In the genomic region with DNA sequence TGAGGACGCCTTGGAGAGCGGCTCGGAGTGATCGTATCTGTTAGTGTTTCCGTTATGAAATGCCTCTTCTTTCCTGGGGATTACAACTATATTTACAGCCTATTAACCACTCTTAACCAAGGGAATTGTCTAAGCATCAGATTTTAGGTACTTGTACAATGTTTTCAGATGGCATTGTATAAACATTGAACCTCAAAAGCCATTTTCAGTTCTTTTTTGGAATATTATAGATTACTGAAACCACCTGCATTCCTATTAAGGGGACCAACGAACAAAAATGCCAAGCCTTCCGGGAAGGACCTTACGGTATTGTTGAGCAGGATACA, we compare ENCODE assay signal across 8 cellular contexts. TPM values are rescaled to one million over a fixed set of nuclear protein-coding genes. Genes with fewer than 3 reads are reported as not detected.
DNase-seq lines count a peak whose midpoint lies in the region; ATAC-seq and TF ChIP-seq lines count a peak whose summit lies in the region.

No MANE protein-coding gene starts in this region.

- H3K36me3 ChIP-seq in mesendoderm (ENCODE audit: control insufficient read depth, insufficient read depth, low read length), result no peaks in the 10 kb centered on the region
- H3K36me3 ChIP-seq in upper lobe of right lung, result no peaks in the 10 kb centered on the region

- H3K9ac ChIP-seq in mesendoderm (ENCODE audit: low read length), result peak overlapping the region; percentile 80

- peaks cover 3% of the 10 kb centered on the region for H3K79me2 ChIP-seq in mesendoderm (ENCODE audit: control insufficient read depth, insufficient read depth, low read length)

- peaks cover 37% of the 10 kb centered on the region for H3K27me3 Mint-ChIP-seq in activated naive CD4-positive, alpha-beta T cell treated with anti-CD3 and anti-CD28 coated beads, Interleukin-2, amount 10 ng/mL, durations not matched to agents 7 days and 5 days
- H3K27me3 Mint-ChIP-seq in brain, result peaks cover 5% of the 10 kb centered on the region

- H3K9me3 ChIP-seq in upper lobe of right lung, result no peaks in the 10 kb centered on the region

- no peak overlapping the region for H2BK15ac ChIP-seq in mesendoderm (replicated peaks; ENCODE audit: low read depth)

- CTCF ChIA-PET in activated naive CD4-positive, alpha-beta T cell treated with anti-CD3 and anti-CD28 coated beads, Interleukin-2, amount 10 ng/mL, durations not matched to agents 7 days and 5 days (lab: Charles Lee), result no interaction called here

- intact Hi-C loops in upper lobe of right lung (cut with DNase I), result no loop called here

- no peak overlapping the region for H3K4ac ChIP-seq in mesendoderm (ENCODE audit: low read depth, low read length)

- no peaks in the 10 kb centered on the region for H3K9me3 Mint-ChIP-seq in activated naive CD4-positive, alpha-beta T cell treated with anti-CD3 and anti-CD28 coated beads, Interleukin-2, amount 10 ng/mL, durations not matched to agents 7 days and 5 days
- H3K9me3 Mint-ChIP-seq in brain, result no peaks in the 10 kb centered on the region

- peak overlapping the region; percentile 89 for H3K56ac ChIP-seq in mesendoderm (ENCODE audit: low read length)

- no peak overlapping the region for H2BK120ac ChIP-seq in mesendoderm (ENCODE audit: low read depth, low read length)

- H3K27ac Mint-ChIP-seq in activated naive CD4-positive, alpha-beta T cell treated with anti-CD3 and anti-CD28 coated beads, Interleukin-2, amount 10 ng/mL, durations not matched to agents 7 days and 5 days, result no peak overlapping the region
- H3K27ac Mint-ChIP-seq in brain, result peak overlapping the region; percentile 94 to 98 (median 97)

- H3K27me3 ChIP-seq in mesendoderm (ENCODE audit: insufficient read depth, low read length, poor library complexity), result no peaks in the 10 kb centered on the region
- no peaks in the 10 kb centered on the region for H3K27me3 ChIP-seq in upper lobe of right lung

- DNase-seq in activated naive CD4-positive, alpha-beta T cell treated with anti-CD3 and anti-CD28 coated beads, Interleukin-2, amount 10 ng/mL, durations not matched to agents 7 days and 5 days, result no peak
- DNase-seq in activated naive CD4-positive, alpha-beta T cell (lab: John Stamatoyannopoulos, UW), result no peak
- DNase-seq in mesendoderm (no peak), upper lobe of right lung (no peak), AG08395 (ENCODE audit: low spot score) (no peak), DMS79 treated with DMSO at 0.1 percent for 48 hours (lab: John Stamatoyannopoulos, UW) (no peak)

- ATAC-seq in upper lobe of right lung (no peak), GM18858 (IDR thresholded peaks at IDR 0.05; ENCODE audit: unreplicated experiment) (no peak)

- H4K5ac ChIP-seq in mesendoderm (ENCODE audit: low read length), result no peak overlapping the region

- no peak for TF ChIP-seq CTCF in brain (conservative IDR thresholded peaks at IDR 0.05)
- no peak for TF ChIP-seq CTCF in upper lobe of right lung (IDR thresholded peaks at IDR 0.05)

- H3K4me2 ChIP-seq in mesendoderm (ENCODE audit: low read length), result peak overlapping the region; percentile 48

- H3K27ac ChIP-seq in mesendoderm (ENCODE audit: low read depth, low read length), result no peak overlapping the region
- H3K27ac ChIP-seq in upper lobe of right lung, result peak overlapping the region; percentile 73

- peak overlapping the region; percentile 88 for H3K18ac ChIP-seq in mesendoderm (ENCODE audit: low read length)

- H3K4me1 Mint-ChIP-seq in activated naive CD4-positive, alpha-beta T cell treated with anti-CD3 and anti-CD28 coated beads, Interleukin-2, amount 10 ng/mL, durations not matched to agents 7 days and 5 days, result peaks cover 9% of the 10 kb centered on the region
- H3K4me1 Mint-ChIP-seq in brain, result peaks cover 31% of the 10 kb centered on the region

- H4K8ac ChIP-seq in mesendoderm (ENCODE audit: low read depth, low read length), result no peak overlapping the region

- no peak overlapping the region for H2AK5ac ChIP-seq in mesendoderm (ENCODE audit: low read length)

- no CpG with 5 or more reads among the region's 8 CpGs for WGBS in mesendoderm (ENCODE audit: extremely low coverage, insufficient coverage, low lambda C conversion rate)

- peaks cover 7% of the 10 kb centered on the region for H3K79me1 ChIP-seq in mesendoderm (ENCODE audit: low read length)

- H3K36me3 Mint-ChIP-seq in activated naive CD4-positive, alpha-beta T cell treated with anti-CD3 and anti-CD28 coated beads, Interleukin-2, amount 10 ng/mL, durations not matched to agents 7 days and 5 days, result no peaks in the 10 kb centered on the region
- peaks cover 3% of the 10 kb centered on the region for H3K36me3 Mint-ChIP-seq in brain

- H3K4me3 Mint-ChIP-seq in activated naive CD4-positive, alpha-beta T cell treated with anti-CD3 and anti-CD28 coated beads, Interleukin-2, amount 10 ng/mL, durations not matched to agents 7 days and 5 days, result peak overlapping the region; percentile 75
- no peak overlapping the region for H3K4me3 Mint-ChIP-seq in brain

- H3K4me1 ChIP-seq in mesendoderm (ENCODE audit: control insufficient read depth, low read depth, low read length) (peaks cover 3% of the 10 kb centered on the region), upper lobe of right lung (no peaks in the 10 kb centered on the region)

- peak overlapping the region; percentile 36 for H3K4me3 ChIP-seq in mesendoderm (ENCODE audit: low read length)
- peak overlapping the region; percentile 67 for H3K4me3 ChIP-seq in upper lobe of right lung

- H3K23ac ChIP-seq in mesendoderm (ENCODE audit: low read length), result no peak overlapping the region

- H2BK5ac ChIP-seq in mesendoderm (ENCODE audit: low read length), result no peak overlapping the region

RNA-seq across cellular contexts. Expression of gene NEO1, which starts 1.1 kb away (rescaled TPM):
- polyA plus RNA-seq in brain (ENCODE audit: insufficient read depth, low read depth, low replicate concordance), result 64.2 TPM
- polyA plus RNA-seq in mesendoderm (2013, experiment 1 of 2), result 23.9 TPM
- polyA plus RNA-seq in mesendoderm (2013, experiment 2 of 2), result 24.3 TPM
- 44.8 TPM for total RNA-seq in upper lobe of right lung
